Comparison of ENCODE assay signal across 18 cellular contexts in the genomic region with DNA sequence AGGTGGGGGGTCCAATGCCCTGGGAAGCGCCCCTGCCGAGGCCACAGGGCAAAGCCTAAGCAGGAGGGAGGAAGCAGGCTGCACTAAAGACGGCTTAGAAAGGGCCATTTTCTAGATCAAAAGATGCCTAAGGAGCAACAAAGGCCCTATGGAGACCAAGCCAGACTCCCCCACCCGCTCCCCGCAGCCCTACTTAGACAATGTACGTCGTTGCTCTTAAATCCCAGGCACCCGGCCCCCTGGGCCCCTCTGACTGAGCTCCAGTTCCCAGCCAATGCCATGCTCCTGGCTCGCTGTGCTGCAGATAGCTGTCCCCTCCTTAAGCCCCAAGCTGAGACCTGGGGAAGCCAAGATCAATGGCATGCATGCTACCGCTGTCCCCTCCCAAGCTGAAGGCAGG.
"Had no signal": no experiment of that assay in that cellular context is flagged by ENCODE, and none has a peak within 500 bp of the region (broad histone marks: within the 10 kb centered on the region; RNA-seq: fewer than 3 reads in every experiment).

No MANE protein-coding gene starts in this region.

- DNase-seq: activated CD4-positive, alpha-beta T cell treated with anti-CD3 and anti-CD28 coated beads, Interleukin-2, amount 50 U/mL, for 4 hours; activated CD8-positive, alpha-beta memory T cell treated with anti-CD3 and anti-CD28 coated beads, Interleukin-2, amount 10 ng/mL, durations not matched to agents 7 days and 5 days; activated gamma-delta T cell treated with Interleukin-2 at 50 U/mL for 16 hours; activated T-cell treated with anti-CD3 and anti-CD28 coated beads, Interleukin-2, amount 50 U/mL, for 24 hours; effector memory CD8-positive, alpha-beta T cell; left cardiac atrium; stimulated activated CD4-positive, alpha-beta T cell treated with anti-CD3 and anti-CD28 coated beads, Interleukin-4, amount 100 ng/mL, for 4 hours; stomach; T-helper 2 cell; thyroid gland; uterus had no signal

- H3K27ac Mint-ChIP-seq: activated CD8-positive, alpha-beta memory T cell treated with anti-CD3 and anti-CD28 coated beads, Interleukin-2, amount 10 ng/mL, durations not matched to agents 7 days and 5 days; activated T-cell treated with anti-CD3 and anti-CD28 coated beads, Interleukin-2, amount 50 U/mL, for 24 hours had no signal

- H3K4me1 ChIP-seq: ascending aorta, uterus had no signal

- H2AFZ ChIP-seq: hepatocyte, parathyroid adenoma had no signal

- H3K4me3 ChIP-seq: ascending aorta, cardiac muscle cell, coronary artery, gastroesophageal sphincter, hepatocyte, stomach, thyroid gland, uterus had no signal

- H3K27ac ChIP-seq: ascending aorta, cardiac muscle cell, coronary artery, gastroesophageal sphincter, hepatocyte, parathyroid adenoma, stomach, thyroid gland, uterus had no signal

- H3K36me3 ChIP-seq: cardiac muscle cell, uterus had no signal

- H3K4me3 Mint-ChIP-seq: activated CD8-positive, alpha-beta memory T cell treated with anti-CD3 and anti-CD28 coated beads, Interleukin-2, amount 10 ng/mL, durations not matched to agents 7 days and 5 days; activated T-cell treated with anti-CD3 and anti-CD28 coated beads, Interleukin-2, amount 50 U/mL, for 24 hours; effector memory CD8-positive, alpha-beta T cell had no signal

- H3K9ac ChIP-seq: parathyroid adenoma had no signal

- H3K9me3 Mint-ChIP-seq: activated T-cell treated with anti-CD3 and anti-CD28 coated beads, Interleukin-2, amount 50 U/mL, for 24 hours; effector memory CD8-positive, alpha-beta T cell had no signal

- H3K27me3 ChIP-seq: ascending aorta, cardiac muscle cell, gastroesophageal sphincter, hepatocyte, stomach, thyroid gland, uterus had no signal

- H3K27me3 Mint-ChIP-seq: activated CD8-positive, alpha-beta memory T cell treated with anti-CD3 and anti-CD28 coated beads, Interleukin-2, amount 10 ng/mL, durations not matched to agents 7 days and 5 days; activated T-cell treated with anti-CD3 and anti-CD28 coated beads, Interleukin-2, amount 50 U/mL, for 24 hours; effector memory CD8-positive, alpha-beta T cell had no signal

- ATAC-seq: activated CD8-positive, alpha-beta memory T cell treated with anti-CD3 and anti-CD28 coated beads, Interleukin-2, amount 10 ng/mL, durations not matched to agents 7 days and 5 days; effector memory CD8-positive, alpha-beta T cell; gastroesophageal sphincter; left cardiac atrium had no signal

- H3K4me2 ChIP-seq: hepatocyte had no signal

- H3K9me3 ChIP-seq: ascending aorta, gastroesophageal sphincter, stomach, thyroid gland, uterus had no signal

- FAIRE-seq: TTC549 had no signal
